ENCODE assay signal across 1 cellular context in genomic region chr12:12511021-12511783, GRCh38.
TF ChIP-seq lines count a peak whose summit lies in the region.

No MANE protein-coding gene starts in this region.

TF ChIP-seq in SK-N-SH, 30 proteins besides CTCF, POLR2A, EP300 and RAD21 (continued from another document):
- peak; percentile 63 for TF ChIP-seq PBX3 (IDR thresholded peaks at IDR 0.05)
- TF ChIP-seq CHD2 (IDR thresholded peaks at IDR 0.05; ENCODE audit: low read length, partially characterized antibody): no peak
- TF ChIP-seq, protein P1, sequence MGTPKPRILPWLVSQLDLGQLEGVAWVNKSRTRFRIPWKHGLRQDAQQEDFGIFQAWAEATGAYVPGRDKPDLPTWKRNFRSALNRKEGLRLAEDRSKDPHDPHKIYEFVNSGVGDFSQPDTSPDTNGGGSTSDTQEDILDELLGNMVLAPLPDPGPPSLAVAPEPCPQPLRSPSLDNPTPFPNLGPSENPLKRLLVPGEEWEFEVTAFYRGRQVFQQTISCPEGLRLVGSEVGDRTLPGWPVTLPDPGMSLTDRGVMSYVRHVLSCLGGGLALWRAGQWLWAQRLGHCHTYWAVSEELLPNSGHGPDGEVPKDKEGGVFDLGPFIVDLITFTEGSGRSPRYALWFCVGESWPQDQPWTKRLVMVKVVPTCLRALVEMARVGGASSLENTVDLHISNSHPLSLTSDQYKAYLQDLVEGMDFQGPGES (IDR thresholded peaks at IDR 0.05; ENCODE audit: low read depth, low read length): no peak
